In the genomic region with DNA sequence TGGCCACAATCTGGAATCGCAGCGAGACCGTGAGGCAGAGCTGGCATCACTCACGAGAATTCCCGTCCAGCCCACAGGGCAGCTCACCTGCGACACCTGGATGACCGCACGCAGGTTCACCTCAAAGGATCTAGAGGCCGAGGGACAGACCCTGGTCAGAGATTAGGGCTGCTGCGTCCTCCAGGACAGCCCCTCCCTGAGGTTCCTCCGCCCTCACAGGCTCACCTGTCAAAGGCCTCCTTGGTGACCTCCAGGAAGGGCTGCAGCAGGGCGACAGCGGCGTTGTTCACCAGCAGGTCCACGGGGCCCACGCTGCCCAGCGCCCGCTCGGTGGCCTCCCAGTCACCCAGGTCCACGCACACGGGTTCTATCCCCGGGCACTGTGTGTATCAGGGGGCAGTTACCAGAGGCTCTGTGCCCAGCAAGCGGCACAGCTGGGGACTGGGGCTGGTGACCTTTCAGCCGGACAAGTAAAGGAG, we compare ENCODE assay signal across 8 cellular contexts. TPM values are rescaled to one million over a fixed set of nuclear protein-coding genes. Genes with fewer than 3 reads are reported as not detected.
DNase-seq lines count a peak whose midpoint lies in the region; ATAC-seq and TF ChIP-seq lines count a peak whose summit lies in the region.

No MANE protein-coding gene starts in this region.

- DNase-seq in Peyer's patch (no peak), fibroblast of lung (ENCODE audit: low read depth in 2 of 2) (no peak), NCI-H2196 treated with DMSO at 0.1 percent for 48 hours (lab: John Stamatoyannopoulos, UW; ENCODE audit: unreplicated experiment) (no peak), G401 (ENCODE audit: low spot score) (no peak), NCI-H510A (lab: John Stamatoyannopoulos, UW) (no peak)

- H3K9me3 ChIP-seq in Peyer's patch (no peaks in the 10 kb centered on the region), fibroblast of lung (ENCODE audit: control insufficient read depth, insufficient read depth, low read depth, low read length) (no peaks in the 10 kb centered on the region)

- TF ChIP-seq POLR2A in Peyer's patch (IDR thresholded peaks at IDR 0.05) = no peak

- peak overlapping the region; percentile 80 for H3K4me2 ChIP-seq in fibroblast of lung (ENCODE audit: extremely low read depth, insufficient read depth, low read length)

- H3K27me3 ChIP-seq in Peyer's patch (no peaks in the 10 kb centered on the region), fibroblast of lung (ENCODE audit: control insufficient read depth, insufficient read depth, low read length) (no peaks in the 10 kb centered on the region), rectal smooth muscle tissue (ENCODE audit: control insufficient read depth, insufficient read depth, low read length) (peaks cover 6% of the 10 kb centered on the region)

- H3K4me1 ChIP-seq in Peyer's patch (peaks cover 0 to 23% (median 16%) of the 10 kb centered on the region in 4 donors), fibroblast of lung (ENCODE audit: control insufficient read depth, extremely low read depth, insufficient read depth, low read length) (peaks cover 4% of the 10 kb centered on the region), rectal smooth muscle tissue (ENCODE audit: control insufficient read depth, insufficient read depth, low read length) (peaks cover 7% of the 10 kb centered on the region)

- peak overlapping the region; percentile 35 for H2AFZ ChIP-seq in fibroblast of lung (ENCODE audit: low read length)

- no peaks in the 10 kb centered on the region for H4K20me1 ChIP-seq in fibroblast of lung (ENCODE audit: control insufficient read depth, extremely low read depth, insufficient read depth, low read length)

- H3K36me3 ChIP-seq in Peyer's patch (no peaks in the 10 kb centered on the region), fibroblast of lung (ENCODE audit: control insufficient read depth, insufficient read depth, low read length) (no peaks in the 10 kb centered on the region), rectal smooth muscle tissue (ENCODE audit: control insufficient read depth, insufficient read depth, low read length) (no peaks in the 10 kb centered on the region)

- H3K79me2 ChIP-seq in fibroblast of lung (ENCODE audit: control insufficient read depth, insufficient read depth, low read length) = no peaks in the 10 kb centered on the region

- ATAC-seq in GM21381 (IDR thresholded peaks at IDR 0.05; ENCODE audit: unreplicated experiment) = no peak

- H3K9ac ChIP-seq in fibroblast of lung (ENCODE audit: insufficient read depth, low read length) (peak overlapping the region; percentile 71), rectal smooth muscle tissue (ENCODE audit: low read length) (peak overlapping the region; percentile 57)

- TF ChIP-seq CTCF in GM12875 (IDR thresholded peaks at IDR 0.05; ENCODE audit: borderline replicate concordance, insufficient read depth, low read depth, low read length) = no peak
- no peak for TF ChIP-seq CTCF in Peyer's patch (IDR thresholded peaks at IDR 0.05)
- no peak for TF ChIP-seq CTCF in fibroblast of lung (conservative IDR thresholded peaks at IDR 0.05 in 1 of 2, IDR thresholded peaks at IDR 0.05 in 1 of 2; ENCODE audit: low read depth in 1 of 2, low read length in 2 of 2)

- H3K27ac ChIP-seq in Peyer's patch = peak overlapping the region; percentile 93 to 100 (median 96)
- H3K27ac ChIP-seq in fibroblast of lung (ENCODE audit: insufficient read depth, low read length) = peak overlapping the region; percentile 78
- H3K27ac ChIP-seq in rectal smooth muscle tissue (ENCODE audit: low read depth, low read length) = peak overlapping the region; percentile 97

- in situ Hi-C loops in G401 (cut with HindIII; ENCODE audit: low sequenced_read_pairs) = no loop called here

- H3K4me3 ChIP-seq in GM12875 (ENCODE audit: low read depth, low read length) (peak overlapping the region; percentile 72), Peyer's patch (peak overlapping the region; percentile 60 to 85 (median 74)), fibroblast of lung (replicated peaks in 1 of 4; ENCODE audit: control extremely low read depth in 1 of 4, insufficient read depth in 1 of 4, low read depth in 3 of 4, low read length in 4 of 4) (peak overlapping the region; percentile 67 to 83 (median 70)), rectal smooth muscle tissue (ENCODE audit: low read length) (peak overlapping the region; percentile 79)

RNA-seq across cellular contexts. Expression of gene DCXR, which starts 0.8 kb away (rescaled TPM):
- 100 to 1,000 TPM in 2 of 4 donors, 10 to 100 TPM in 2; 68.5 to 104 (median 86.8) TPM for total RNA-seq in Peyer's patch
- 38.3 and 43.6 TPM in 2 replicates for total RNA-seq in fibroblast of lung
- 34.8 and 75.3 TPM in 2 replicates for polyA plus RNA-seq in fibroblast of lung
- polyA plus RNA-seq in fibroblast of lung (2012) = 48.1 and 90.1 TPM in 2 replicates
- polyA minus RNA-seq in fibroblast of lung (ENCODE audit: low replicate concordance) = 121 and 132 TPM in 2 replicates
- 131 and 135 TPM in 2 replicates for total RNA-seq in G401 (2014; rRNA removed; shearing (Covaris generic))

RNA-seq across cellular contexts. Expression of gene RAC3, which starts 5.2 kb away (rescaled TPM):
- 10 to 100 TPM in 2 of 4 donors, 1 to 10 TPM in 2; 4.6 to 20.6 (median 9.8) TPM for total RNA-seq in Peyer's patch
- total RNA-seq in fibroblast of lung = 5.6 and 6.6 TPM in 2 replicates
- polyA plus RNA-seq in fibroblast of lung = 4.3 and 4.7 TPM in 2 replicates
- 7.5 and 8.8 TPM in 2 replicates for polyA plus RNA-seq in fibroblast of lung (2012)
- polyA minus RNA-seq in fibroblast of lung (ENCODE audit: low replicate concordance) = 19.8 and 35.6 TPM in 2 replicates
- total RNA-seq in G401 (2014; rRNA removed; shearing (Covaris generic)) = 176 and 261 TPM in 2 replicates

RNA-seq across cellular contexts. Expression of gene LRRC45, which starts 13.6 kb away (rescaled TPM):
- 10 to 100 TPM; 15.5 to 74.3 (median 23.1) TPM for total RNA-seq in Peyer's patch
- total RNA-seq in fibroblast of lung = 9.9 and 10.0 TPM in 2 replicates
- polyA plus RNA-seq in fibroblast of lung = 2.3 and 3.8 TPM in 2 replicates
- polyA plus RNA-seq in fibroblast of lung (2012) = 3.4 and 7.4 TPM in 2 replicates
- polyA minus RNA-seq in fibroblast of lung (ENCODE audit: low replicate concordance) = 9.5 and 9.6 TPM in 2 replicates
- 21.2 and 25.1 TPM in 2 replicates for total RNA-seq in G401 (2014; rRNA removed; shearing (Covaris generic))

RNA-seq across cellular contexts. Expression of gene CENPX, which starts 14.0 kb away (rescaled TPM):
- total RNA-seq in Peyer's patch (100 to 1,000 TPM in 2 of 4 donors, 10 to 100 TPM in 2; 49.1 to 123 (median 91.8) TPM), fibroblast of lung (15.2 and 30.4 TPM in 2 replicates)
- 29.2 and 51.3 TPM in 2 replicates for polyA plus RNA-seq in fibroblast of lung
- polyA plus RNA-seq in fibroblast of lung (2012) = 46.8 and 90.9 TPM in 2 replicates
- polyA minus RNA-seq in fibroblast of lung (ENCODE audit: low replicate concordance) = 7.5 and 23.1 TPM in 2 replicates
- 57.8 and 109 TPM in 2 replicates for total RNA-seq in G401 (2014; rRNA removed; shearing (Covaris generic))

RNA-seq across cellular contexts. Expression of gene RFNG, which starts 14.9 kb away (rescaled TPM):
- total RNA-seq in Peyer's patch = 10 to 100 TPM; 42.9 to 65.7 (median 50.2) TPM
- total RNA-seq in fibroblast of lung = 38.5 and 48.9 TPM in 2 replicates
- 14.1 and 14.5 TPM in 2 replicates for polyA plus RNA-seq in fibroblast of lung
- 39.8 and 46.6 TPM in 2 replicates for polyA plus RNA-seq in fibroblast of lung (2012)
- 53.6 and 71.2 TPM in 2 replicates for polyA minus RNA-seq in fibroblast of lung (ENCODE audit: low replicate concordance)
- total RNA-seq in G401 (2014; rRNA removed; shearing (Covaris generic)) = 41.2 and 41.5 TPM in 2 replicates
